ENCODE assay signal across 22 cellular contexts in genomic region chr1:95951291-95951690, GRCh38.
A peak's percentile ranks its signal among the peaks of the same experiment; 100 is the strongest.
DNase-seq lines count a peak whose midpoint lies in the region; ATAC-seq, FAIRE-seq and TF ChIP-seq lines count a peak whose summit lies in the region.
"Had no signal": no experiment of that assay in that cellular context is flagged by ENCODE, and none has a peak within 500 bp of the region (broad histone marks: within the 10 kb centered on the region; RNA-seq: fewer than 3 reads in every experiment).

No MANE protein-coding gene starts in this region.

- no peak overlapping the region for H3K4me3 Mint-ChIP-seq in nephron
- no peak overlapping the region for H3K4me3 Mint-ChIP-seq in activated CD4-positive, alpha-beta T cell treated with anti-CD3 and anti-CD28 coated beads, Interleukin-2, amount 10 ng/mL, durations not matched to agents 7 days and 5 days
- H3K4me3 Mint-ChIP-seq in activated T-helper 17 cell treated with anti-CD3 and anti-CD28 coated beads, Interleukin-2, amount 50 U/mL, for 72 hours, result no peak overlapping the region

- H3K4me2 ChIP-seq in BLaER1 treated with 17β-estradiol and CSF1 and Interleukin-3, amounts not matched to agents 10 nM and 100 nM, result peak overlapping the region; percentile 64 to 93 (median 74)
- no peak overlapping the region for H3K4me2 ChIP-seq in H1 (ENCODE audit: insufficient read depth in 1 of 2, low read depth in 2 of 2, low read length in 2 of 2)

- FAIRE-seq in H1 (lab: Jason Lieb, UNC), result no peak
- FAIRE-seq: GM12892, GM18507 had no signal

- H3K27ac ChIP-seq in BLaER1 treated with 17β-estradiol and CSF1 and Interleukin-3, amounts not matched to agents 10 nM and 100 nM, result peak overlapping the region in 9 of 11 experiments; percentile 17 to 53 (median 47); a peak in 14 of 22 replicates
- H3K27ac ChIP-seq in H1 (ENCODE audit: low read depth, low read length) (no peak overlapping the region), WERI-Rb-1 (no peak overlapping the region)

- no peaks in the 10 kb centered on the region for H3K36me3 Mint-ChIP-seq in nephron (ENCODE audit: low read depth)
- no peaks in the 10 kb centered on the region for H3K36me3 Mint-ChIP-seq in activated CD4-positive, alpha-beta T cell treated with anti-CD3 and anti-CD28 coated beads, Interleukin-2, amount 10 ng/mL, durations not matched to agents 7 days and 5 days (ENCODE audit: low read depth)
- no peaks in the 10 kb centered on the region for H3K36me3 Mint-ChIP-seq in activated T-helper 17 cell treated with anti-CD3 and anti-CD28 coated beads, Interleukin-2, amount 50 U/mL, for 72 hours (ENCODE audit: low read depth)
- H3K36me3 Mint-ChIP-seq: CD4-positive, CD25-positive, alpha-beta regulatory T cell had no signal

- H4K5ac ChIP-seq in H1 (ENCODE audit: insufficient read length, low read depth, low read length), result no peak overlapping the region

- WGBS in H1 (ENCODE audit: extremely low coverage in 1 of 2, insufficient coverage in 1 of 2, insufficient read length in 1 of 2, insufficient replicate concordance in 2 of 2, low coverage in 1 of 2, low lambda C conversion rate in 2 of 2, missing lambda C conversion rate in 1 of 2), 2 experiments, result 81% methylated on average over 4 of the region's 4 CpGs; no CpG with 5 or more reads in 1 of the 2 experiments

- TF ChIP-seq CTCF in H1 (IDR thresholded peaks at IDR 0.05; ENCODE audit: control extremely low read depth in 1 of 3, insufficient read depth in 1 of 3, low read depth in 1 of 3, low read length in 3 of 3), result no peak
- no peak for TF ChIP-seq CTCF in nephron (IDR thresholded peaks at IDR 0.05; ENCODE audit: unreplicated experiment in 3 of 3)
- TF ChIP-seq CTCF in WERI-Rb-1 (IDR thresholded peaks at IDR 0.05; ENCODE audit: low read depth, low read length), result no peak

- no peak for ATAC-seq in activated T-helper 17 cell treated with anti-CD3 and anti-CD28 coated beads, Interleukin-2, amount 50 U/mL, for 72 hours (replicated peaks)

- H4K91ac ChIP-seq in H1 (replicated peaks; ENCODE audit: insufficient read length, low read length), result no peak overlapping the region

- no peak overlapping the region for H3K23ac ChIP-seq in H1 (ENCODE audit: insufficient read length)

- no peaks in the 10 kb centered on the region for H3K9me3 ChIP-seq in BLaER1 treated with 17β-estradiol and CSF1 and Interleukin-3, amounts not matched to agents 10 nM and 100 nM (replicated peaks in 1 of 11)
- no peaks in the 10 kb centered on the region for H3K9me3 ChIP-seq in H1 (ENCODE audit: insufficient read depth in 2 of 2, low read depth in 1 of 2, low read length in 1 of 2)
- no peaks in the 10 kb centered on the region for H3K9me3 ChIP-seq in WERI-Rb-1 (ENCODE audit: severe bottlenecking)
- H3K9me3 ChIP-seq: Caco-2 had no signal

- no peak for TF ChIP-seq RAD21 in H1 (IDR thresholded peaks at IDR 0.05 in 1 of 2, conservative IDR thresholded peaks at IDR 0.05 in 1 of 2; ENCODE audit: low read depth in 2 of 2, low read length in 2 of 2)

- H3K4me3 ChIP-seq in BLaER1 treated with 17β-estradiol and CSF1 and Interleukin-3, amounts not matched to agents 10 nM and 100 nM, result peak overlapping the region in 5 of 10 experiments; percentile 5 to 33 (median 26); a peak in 7 of 20 replicates
- no peak overlapping the region for H3K4me3 ChIP-seq in H1 (ENCODE audit: extremely low read depth in 1 of 4, insufficient read depth in 2 of 4, low read depth in 3 of 4, low read length in 4 of 4)
- H3K4me3 ChIP-seq in WERI-Rb-1 (ENCODE audit: low read depth, low read length), result no peak overlapping the region

- no peak for TF ChIP-seq POLR2A in H1 (IDR thresholded peaks at IDR 0.05; ENCODE audit: control extremely low read depth in 1 of 2, low read depth in 2 of 2, low read length in 2 of 2)

- no peak overlapping the region for H2AK5ac ChIP-seq in H1 (ENCODE audit: low read depth, low read length)

- H3K36me3 ChIP-seq in BLaER1 treated with 17β-estradiol and CSF1 and Interleukin-3, amounts not matched to agents 10 nM and 100 nM, result no peaks in the 10 kb centered on the region
- H3K36me3 ChIP-seq in H1 (ENCODE audit: control insufficient read depth in 2 of 4, insufficient read depth in 4 of 4, low read length in 3 of 4) (no peaks in the 10 kb centered on the region), WERI-Rb-1 (no peaks in the 10 kb centered on the region)

- no peaks in the 10 kb centered on the region for H4K20me1 ChIP-seq in BLaER1 treated with 17β-estradiol and CSF1 and Interleukin-3, amounts not matched to agents 10 nM and 100 nM
- H4K20me1 ChIP-seq in H1 (replicated peaks in 1 of 2; ENCODE audit: control insufficient read depth in 1 of 2, insufficient read depth in 2 of 2, low read length in 2 of 2), result no peaks in the 10 kb centered on the region

- H2BK120ac ChIP-seq in H1 (replicated peaks; ENCODE audit: low read depth, low read length), result no peak overlapping the region

- H3K14ac ChIP-seq in H1 (ENCODE audit: insufficient read length), result no peak overlapping the region

- H2BK5ac ChIP-seq in H1 (ENCODE audit: low read depth, low read length), result no peak overlapping the region

- H3K23me2 ChIP-seq in H1 (ENCODE audit: low read depth, low read length), result no peaks in the 10 kb centered on the region

- H3K27ac Mint-ChIP-seq in nephron, result peak overlapping the region; percentile 71 to 89 (median 89)
- no peak overlapping the region for H3K27ac Mint-ChIP-seq in activated CD4-positive, alpha-beta T cell treated with anti-CD3 and anti-CD28 coated beads, Interleukin-2, amount 10 ng/mL, durations not matched to agents 7 days and 5 days
- H3K27ac Mint-ChIP-seq in activated T-helper 17 cell treated with anti-CD3 and anti-CD28 coated beads, Interleukin-2, amount 50 U/mL, for 72 hours, result no peak overlapping the region
- H3K27ac Mint-ChIP-seq: CD4-positive, CD25-positive, alpha-beta regulatory T cell had no signal

- H3K18ac ChIP-seq in H1 (ENCODE audit: extremely low read depth, low read length), result no peak overlapping the region

- CTCF ChIA-PET in H1 (lab: Charles Lee; ENCODE audit: partially characterized antibody), result interaction anchor here (1.0 to 3.2 kb wide), 3 partner anchors 122 to 285 kb away, joined by 3 to 15 read pairs (median 5); no protein-coding TSS in a partner anchor
- CTCF ChIA-PET in activated CD4-positive, alpha-beta T cell treated with anti-CD3 and anti-CD28 coated beads, Interleukin-2, amount 10 ng/mL, durations not matched to agents 7 days and 5 days (lab: Charles Lee), result no interaction called here

- H4K8ac ChIP-seq in H1 (ENCODE audit: extremely low read depth, insufficient read depth, low read length), result no peak overlapping the region

- no peaks in the 10 kb centered on the region for H3K79me2 ChIP-seq in H1 (ENCODE audit: control insufficient read depth in 1 of 2, insufficient read depth in 2 of 2, low read length in 2 of 2)

- H2BK12ac ChIP-seq in H1 (ENCODE audit: low read depth, low read length), result no peak overlapping the region

- no peak overlapping the region for H2BK20ac ChIP-seq in H1 (ENCODE audit: low read length)

- no peaks in the 10 kb centered on the region for H3K27me3 Mint-ChIP-seq in nephron (ENCODE audit: low read depth)
- H3K27me3 Mint-ChIP-seq in activated CD4-positive, alpha-beta T cell treated with anti-CD3 and anti-CD28 coated beads, Interleukin-2, amount 10 ng/mL, durations not matched to agents 7 days and 5 days, result no peaks in the 10 kb centered on the region
- H3K27me3 Mint-ChIP-seq in activated T-helper 17 cell treated with anti-CD3 and anti-CD28 coated beads, Interleukin-2, amount 50 U/mL, for 72 hours, result no peaks in the 10 kb centered on the region
- H3K27me3 Mint-ChIP-seq: CD4-positive, CD25-positive, alpha-beta regulatory T cell had no signal

- peaks cover 18 to 24% (median 19%) of the 10 kb centered on the region in 10 experiments for H3K4me1 ChIP-seq in BLaER1 treated with 17β-estradiol and CSF1 and Interleukin-3, amounts not matched to agents 10 nM and 100 nM
- peaks cover 0 to 4% (median 4%) of the 10 kb centered on the region in 4 experiments; a peak in 2 of 7 replicates for H3K4me1 ChIP-seq in H1 (replicated peaks in 1 of 4; ENCODE audit: control insufficient read depth in 3 of 4, insufficient read depth in 4 of 4, low read length in 3 of 4)
- H3K4me1 ChIP-seq: Caco-2 had no signal

- H3K4ac ChIP-seq in H1 (replicated peaks; ENCODE audit: insufficient read length, low read depth, low read length), result no peak overlapping the region

- no peaks in the 10 kb centered on the region for H3K79me1 ChIP-seq in H1 (ENCODE audit: low read depth, low read length)

- no peaks in the 10 kb centered on the region for H3K9me3 Mint-ChIP-seq in nephron
- H3K9me3 Mint-ChIP-seq in activated CD4-positive, alpha-beta T cell treated with anti-CD3 and anti-CD28 coated beads, Interleukin-2, amount 10 ng/mL, durations not matched to agents 7 days and 5 days, result no peaks in the 10 kb centered on the region
- no peaks in the 10 kb centered on the region for H3K9me3 Mint-ChIP-seq in activated T-helper 17 cell treated with anti-CD3 and anti-CD28 coated beads, Interleukin-2, amount 50 U/mL, for 72 hours

- H3K27me3 ChIP-seq in BLaER1 treated with 17β-estradiol and CSF1 and Interleukin-3, amounts not matched to agents 10 nM and 100 nM, result no peaks in the 10 kb centered on the region
- no peaks in the 10 kb centered on the region for H3K27me3 ChIP-seq in H1 (replicated peaks in 1 of 4; ENCODE audit: control insufficient read depth in 3 of 4, extremely low read depth in 1 of 4, insufficient read depth in 3 of 4, low read length in 3 of 4)
- no peaks in the 10 kb centered on the region for H3K27me3 ChIP-seq in WERI-Rb-1 (ENCODE audit: insufficient read depth, low read depth, severe bottlenecking)

- H3K4me1 Mint-ChIP-seq in nephron, result peaks cover 27% of the 10 kb centered on the region
- H3K4me1 Mint-ChIP-seq in activated CD4-positive, alpha-beta T cell treated with anti-CD3 and anti-CD28 coated beads, Interleukin-2, amount 10 ng/mL, durations not matched to agents 7 days and 5 days, result peaks cover 3% of the 10 kb centered on the region
- H3K4me1 Mint-ChIP-seq in activated T-helper 17 cell treated with anti-CD3 and anti-CD28 coated beads, Interleukin-2, amount 50 U/mL, for 72 hours, result no peaks in the 10 kb centered on the region

- H3K9ac ChIP-seq in BLaER1 treated with 17β-estradiol and CSF1 and Interleukin-3, amounts not matched to agents 10 nM and 100 nM, result peak overlapping the region in 6 of 11 experiments; percentile 12 to 49 (median 24); a peak in 7 of 22 replicates
- H3K9ac ChIP-seq in H1 (replicated peaks in 1 of 4; ENCODE audit: extremely low read depth in 1 of 4, low read depth in 3 of 4, low read length in 3 of 4), result no peak overlapping the region

- POLR2A ChIA-PET in H1 (lab: Charles Lee; ENCODE audit: partially characterized antibody), result no interaction called here
- POLR2A ChIA-PET in activated CD4-positive, alpha-beta T cell treated with anti-CD3 and anti-CD28 coated beads, Interleukin-2, amount 10 ng/mL, durations not matched to agents 7 days and 5 days (lab: Charles Lee), result no interaction called here

- DNase-seq in KG1 (lab: John Stamatoyannopoulos, UW) (peak; percentile 83), H1 (ENCODE audit: low read depth in 1 of 2, low spot score in 2 of 2) (no peak), WERI-Rb-1 (no peak), NCI-H524 (lab: John Stamatoyannopoulos, UW) (no peak)
- DNase-seq in activated CD4-positive, alpha-beta T cell treated with anti-CD3 and anti-CD28 coated beads, Interleukin-2, amount 10 ng/mL, durations not matched to agents 7 days and 5 days, result no peak
- DNase-seq: 8988T; Caco-2; CD4-positive, CD25-positive, alpha-beta regulatory T cell; Karpas-422; MM.1S; NCI-H1092 treated with DMSO at 0.1 percent for 48 hours; NCI-H2081 treated with DMSO at 0.1 percent for 48 hours; NCI-H2227 treated with DMSO at 0.1 percent for 48 hours; NCI-H510A treated with DMSO at 0.1 percent for 48 hours; NCI-H82; RPMI8226; SIG-M5 had no signal

- H2AFZ ChIP-seq in H1 (ENCODE audit: low read length), result peak overlapping the region; percentile 42; the same call in 1 of the 2 replicates

- H3K56ac ChIP-seq in H1 (replicated peaks; ENCODE audit: insufficient read length, low read depth, low read length), result no peak overlapping the region

- no peak overlapping the region for H2BK15ac ChIP-seq in H1 (ENCODE audit: low read length)

- TF ChIP-seq EP300 in H1 (IDR thresholded peaks at IDR 0.05; ENCODE audit: borderline replicate concordance in 1 of 2, low read depth in 2 of 2, low read length in 2 of 2), result no peak

Comparison
In these comparisons a context has a peak if more than half of its experiments do, and no peak if none do; other contexts are left out.
1. H3K27ac ChIP-seq: peak in BLaER1 treated with 17β-estradiol and CSF1 and Interleukin-3, amounts not matched to agents 10 nM and 100 nM (9 of 11); none in H1 (single experiment) and WERI-Rb-1 (single experiment).
2. H3K4me2 ChIP-seq: peak in BLaER1 treated with 17β-estradiol and CSF1 and Interleukin-3, amounts not matched to agents 10 nM and 100 nM (11 of 11); none in H1 (0 of 2).
3. H3K9ac ChIP-seq: peak in BLaER1 treated with 17β-estradiol and CSF1 and Interleukin-3, amounts not matched to agents 10 nM and 100 nM (6 of 11); none in H1 (0 of 4).
4. H3K27ac Mint-ChIP-seq: peak in nephron (3 of 3); none in activated CD4-positive, alpha-beta T cell treated with anti-CD3 and anti-CD28 coated beads, Interleukin-2, amount 10 ng/mL, durations not matched to agents 7 days and 5 days (single experiment) and activated T-helper 17 cell treated with anti-CD3 and anti-CD28 coated beads, Interleukin-2, amount 50 U/mL, for 72 hours (single experiment).